Comparison of ENCODE assay signal across 7 cellular contexts in the genomic region with DNA sequence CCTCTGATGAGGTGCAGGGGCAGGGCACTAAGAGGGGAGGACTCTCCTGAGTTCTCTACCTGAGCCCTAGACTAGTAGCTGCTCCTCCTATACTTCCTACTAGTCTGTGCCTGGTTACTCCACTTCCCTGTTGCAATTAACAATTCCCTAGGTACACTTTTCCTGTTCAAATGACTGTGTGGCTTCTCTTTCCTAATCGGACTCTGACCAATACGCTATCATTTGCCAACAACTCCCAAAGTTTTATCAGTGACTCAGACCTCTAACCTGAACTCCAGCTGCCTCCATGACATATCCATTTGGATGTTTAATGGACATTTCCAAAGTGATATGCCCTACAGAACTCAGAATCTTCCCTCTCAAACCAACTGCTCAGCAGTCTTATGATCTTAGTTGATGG. TPM values are rescaled to one million over a fixed set of nuclear protein-coding genes. Genes with fewer than 3 reads are reported as not detected.
A peak's percentile ranks its signal among the peaks of the same experiment; 100 is the strongest.
DNase-seq lines count a peak whose midpoint lies in the region; ATAC-seq, FAIRE-seq and TF ChIP-seq lines count a peak whose summit lies in the region.
"Not testable (repeated sequence)": the region's sequence is repeated elsewhere in the genome, so short reads cannot be mapped to it uniquely, and the experiment has no call there.

No MANE protein-coding gene starts in this region.

- not testable (repeated sequence) for H3K4me3 ChIP-seq in small intestine (ENCODE audit: low read depth in 1 of 2, low read length in 2 of 2)

- TF ChIP-seq CTCF in nephron (IDR thresholded peaks at IDR 0.05; ENCODE audit: unreplicated experiment in 3 of 3), result not testable (repeated sequence)

- whole genome bisulfite sequencing in small intestine, 3 donors, result 7 to 58% (median 46%) methylated on average over 2 of the region's 2 CpGs

- POLR2A ChIA-PET in activated CD4-positive, alpha-beta memory T cell treated with anti-CD3 and anti-CD28 coated beads, Interleukin-2, amount 10 ng/mL, durations not matched to agents 7 days and 5 days (lab: Charles Lee), result not testable (repeated sequence)

- FAIRE-seq in RCC 7860 (lab: Jason Lieb, UNC) (peak; percentile 70), small intestine (lab: Jason Lieb, UNC) (peak; percentile 33)

- H3K9me3 Mint-ChIP-seq in activated CD4-positive, alpha-beta memory T cell treated with anti-CD3 and anti-CD28 coated beads, Interleukin-2, amount 10 ng/mL, durations not matched to agents 7 days and 5 days; central memory CD8-positive, alpha-beta T cell; memory B cell; nephron: not testable (repeated sequence)

- ATAC-seq in central memory CD8-positive, alpha-beta T cell (replicated peaks; ENCODE audit: extremely low read depth, poor library complexity, severe bottlenecking); memory B cell (ENCODE audit: low read depth): not testable (repeated sequence)
- peak; percentile 59 for ATAC-seq in left lobe of liver

- not testable (repeated sequence) for H3K27me3 ChIP-seq in small intestine (ENCODE audit: control insufficient read depth in 2 of 2, insufficient read depth in 2 of 2, low read length in 2 of 2)

- CTCF ChIA-PET in activated CD4-positive, alpha-beta memory T cell treated with anti-CD3 and anti-CD28 coated beads, Interleukin-2, amount 10 ng/mL, durations not matched to agents 7 days and 5 days (lab: Charles Lee), result not testable (repeated sequence)

- H3K27ac ChIP-seq in small intestine (ENCODE audit: low read depth in 1 of 2, low read length in 1 of 2), result peak overlapping the region; percentile 55 to 76

- H3K36me3 ChIP-seq in small intestine (ENCODE audit: control insufficient read depth in 2 of 2, insufficient read depth in 2 of 2, low read length in 2 of 2), result not testable (repeated sequence)

- H3K4me1 ChIP-seq in small intestine (ENCODE audit: control insufficient read depth in 2 of 2, insufficient read depth in 1 of 2, low read depth in 1 of 2, low read length in 1 of 2), result not testable (repeated sequence)

- peaks cover 10% of the 10 kb centered on the region for H3K4me1 Mint-ChIP-seq in activated CD4-positive, alpha-beta memory T cell treated with anti-CD3 and anti-CD28 coated beads, Interleukin-2, amount 10 ng/mL, durations not matched to agents 7 days and 5 days
- peaks cover 17% of the 10 kb centered on the region for H3K4me1 Mint-ChIP-seq in central memory CD8-positive, alpha-beta T cell
- H3K4me1 Mint-ChIP-seq in memory B cell, nephron: not testable (repeated sequence)

- H3K27ac Mint-ChIP-seq in activated CD4-positive, alpha-beta memory T cell treated with anti-CD3 and anti-CD28 coated beads, Interleukin-2, amount 10 ng/mL, durations not matched to agents 7 days and 5 days; central memory CD8-positive, alpha-beta T cell (ENCODE audit: low read depth); memory B cell: not testable (repeated sequence)
- H3K27ac Mint-ChIP-seq in nephron, result peak overlapping the region; percentile 33 to 68 (median 63)

- peaks cover 16% of the 10 kb centered on the region for H3K27me3 Mint-ChIP-seq in activated CD4-positive, alpha-beta memory T cell treated with anti-CD3 and anti-CD28 coated beads, Interleukin-2, amount 10 ng/mL, durations not matched to agents 7 days and 5 days
- H3K27me3 Mint-ChIP-seq in central memory CD8-positive, alpha-beta T cell; memory B cell; nephron (ENCODE audit: low read depth): not testable (repeated sequence)

- not testable (repeated sequence) for DNase-seq in RCC 7860 (ENCODE audit: low spot score); activated CD4-positive, alpha-beta memory T cell treated with anti-CD3 and anti-CD28 coated beads, Interleukin-2, amount 10 ng/mL, durations not matched to agents 7 days and 5 days; central memory CD8-positive, alpha-beta T cell (ENCODE audit: low spot score in 2 of 2); memory B cell (ENCODE audit: low spot score in 2 of 2); small intestine
- peak; percentile 55 for DNase-seq in left lobe of liver (ENCODE audit: low spot score)

- not testable (repeated sequence) for H3K36me3 Mint-ChIP-seq in activated CD4-positive, alpha-beta memory T cell treated with anti-CD3 and anti-CD28 coated beads, Interleukin-2, amount 10 ng/mL, durations not matched to agents 7 days and 5 days (ENCODE audit: low read depth); central memory CD8-positive, alpha-beta T cell (ENCODE audit: insufficient read depth); memory B cell; nephron (ENCODE audit: low read depth)

- H3K9me3 ChIP-seq in small intestine (ENCODE audit: control insufficient read depth, low read depth), result not testable (repeated sequence)

- H3K4me3 Mint-ChIP-seq in activated CD4-positive, alpha-beta memory T cell treated with anti-CD3 and anti-CD28 coated beads, Interleukin-2, amount 10 ng/mL, durations not matched to agents 7 days and 5 days, result peak overlapping the region; percentile 39
- peak overlapping the region; percentile 36 for H3K4me3 Mint-ChIP-seq in central memory CD8-positive, alpha-beta T cell
- peak overlapping the region; percentile 8 for H3K4me3 Mint-ChIP-seq in memory B cell
- H3K4me3 Mint-ChIP-seq in nephron, result peak overlapping the region; percentile 59 to 79 (median 73)

RNA-seq across cellular contexts. Expression of gene AGAP9, which starts 31.9 kb away (rescaled TPM):
- total RNA-seq in activated CD4-positive, alpha-beta memory T cell treated with anti-CD3 and anti-CD28 coated beads, Interleukin-2, amount 10 ng/mL, durations not matched to agents 7 days and 5 days, result 1 to 10 TPM; 5.6 to 6.2 TPM
- 14.8 TPM for total RNA-seq in left lobe of liver
- 10 to 100 TPM; 12.3 to 81.2 (median 13.5) TPM for polyA plus RNA-seq in small intestine

Comparison
In these comparisons a context has a peak if more than half of its experiments do, and no peak if none do; other contexts are left out.
1. H3K4me3 Mint-ChIP-seq: peak in every context shown above with its lines; median percentile 73 in nephron; 39 in activated CD4-positive, alpha-beta memory T cell treated with anti-CD3 and anti-CD28 coated beads, Interleukin-2, amount 10 ng/mL, durations not matched to agents 7 days and 5 days; 36 in central memory CD8-positive, alpha-beta T cell; 8 in memory B cell.